25 cellular contexts compared by ENCODE assay signal in the genomic region with DNA sequence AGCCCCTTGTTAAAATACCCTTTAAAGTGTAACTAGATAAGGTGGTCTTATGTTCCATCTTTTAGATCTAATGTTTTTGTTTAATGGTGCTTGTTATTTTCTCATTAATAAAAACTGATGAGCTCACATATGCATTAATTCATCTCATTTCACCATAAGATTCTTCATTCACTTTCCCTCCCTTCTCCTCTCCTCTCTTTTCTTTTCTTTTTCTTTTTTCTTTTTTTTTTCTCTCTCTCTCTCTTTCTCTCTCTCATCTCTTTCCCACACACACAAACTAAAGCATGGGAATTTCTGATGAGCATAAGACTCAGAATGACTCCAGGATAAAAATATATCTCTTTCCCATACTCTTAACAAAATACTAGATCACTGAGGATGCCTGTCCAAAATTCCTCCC. TPM values are rescaled to one million over a fixed set of nuclear protein-coding genes. Genes with fewer than 3 reads are reported as not detected.
"Had no signal": no experiment of that assay in that cellular context is flagged by ENCODE, and none has a peak within 500 bp of the region (broad histone marks: within the 10 kb centered on the region; RNA-seq: fewer than 3 reads in every experiment).

No MANE protein-coding gene starts in this region.

- ATAC-seq: naive thymus-derived CD8-positive, alpha-beta T cell; natural killer cell treated with Interleukin-12 subunit alpha and Interleukin-12 subunit beta and Interleukin-15 and Interleukin-18, amount 100 ng/mL, for 72 hours; psoas muscle; right lobe of liver; stimulated activated effector memory CD8-positive, alpha-beta T cell treated with anti-CD3 and anti-CD28 coated beads, Interleukin-12 subunit alpha, Interleukin-12 subunit beta, amount 100 ng/mL, for 72 hours; stimulated activated naive B cell treated with anti-CD40 and anti-IgM and Interleukin-4, amounts not matched to agents 10 μg/mL and 1 μg/mL and 100 μg/mL, for 72 hours; upper lobe of right lung had no signal

- H3K4me3 ChIP-seq: pancreas, psoas muscle, right lobe of liver, sigmoid colon, stomach, suprapubic skin, testis, tibial artery, transverse colon, upper lobe of right lung, uterus had no signal

- H3K27me3 ChIP-seq: neutrophil, pancreas, right lobe of liver, sigmoid colon, stomach, testis, tibial artery, transverse colon, upper lobe of right lung, uterus had no signal

- H3K9me3 ChIP-seq: neutrophil, pancreas, psoas muscle, right lobe of liver, sigmoid colon, stomach, suprapubic skin, testis, tibial artery, transverse colon, upper lobe of right lung, uterus had no signal

- DNase-seq: naive thymus-derived CD8-positive, alpha-beta T cell; nephron progenitor cell; nucleus accumbens; pancreas; psoas muscle; right cardiac atrium; right lobe of liver; sigmoid colon; stimulated activated CD4-positive, alpha-beta T cell treated with anti-CD3 and anti-CD28 coated beads, Interleukin-15, amount 100 ng/mL, for 24 hours; stimulated activated CD4-positive, alpha-beta T cell treated with anti-CD3 and anti-CD28 coated beads, Interleukin-2, amount 100 ng/mL, for 24 hours; stimulated activated CD4-positive, alpha-beta T cell treated with anti-CD3 and anti-CD28 coated beads, Interleukin-2, amount 100 ng/mL, for 48 hours; stimulated activated CD4-positive, alpha-beta T cell treated with anti-CD3 and anti-CD28 coated beads, Interleukin-4, amount 100 ng/mL, for 24 hours; stimulated activated naive B cell treated with anti-CD40 and anti-IgM and Interleukin-4, amounts not matched to agents 10 μg/mL and 1 μg/mL and 100 μg/mL, for 72 hours; stimulated activated naive CD4-positive, alpha-beta T cell treated with Interleukin-2 at 50 U/mL for 16 hours; stomach; testis; tibial artery; transverse colon; upper lobe of right lung; uterus had no signal

- H3K27ac ChIP-seq: neutrophil, pancreas, psoas muscle, right lobe of liver, sigmoid colon, stomach, suprapubic skin, testis, tibial artery, transverse colon, upper lobe of right lung, uterus had no signal

- FAIRE-seq: pancreas, small intestine had no signal

- H3K4me1 ChIP-seq: psoas muscle, right lobe of liver, sigmoid colon, suprapubic skin, testis, tibial artery, transverse colon, upper lobe of right lung, uterus had no signal

- H3K36me3 ChIP-seq: neutrophil, pancreas, right lobe of liver, sigmoid colon, stomach, suprapubic skin, tibial artery, transverse colon, upper lobe of right lung, uterus had no signal

RNA-seq across cellular contexts. Expression of a gene that starts 49.6 kb away (rescaled TPM):
- total RNA-seq: naive thymus-derived CD8-positive, alpha-beta T cell; natural killer cell treated with Interleukin-12 subunit alpha and Interleukin-12 subunit beta and Interleukin-15 and Interleukin-18, amount 100 ng/mL, for 72 hours had no signal
- polyA plus RNA-seq: naive thymus-derived CD8-positive, alpha-beta T cell had no signal
